Comparison of ENCODE assay signal across 31 cellular contexts in genomic region chr19:32607479-32607878, GRCh38.
"Had no signal": no experiment of that assay in that cellular context is flagged by ENCODE, and none has a peak within 500 bp of the region (broad histone marks: within the 10 kb centered on the region; RNA-seq: fewer than 3 reads in every experiment).

No MANE protein-coding gene starts in this region.

- H3K27ac ChIP-seq: lower lobe of right lung, neural progenitor cell, ovary, prostate gland, sigmoid colon, tibial nerve had no signal

- DNase-seq: head of caudate nucleus; hippocampal formation; kidney glomerular epithelial cell; left cardiac atrium; left ventricle myocardium superior; lower lobe of right lung; mammary epithelial cell; mesenchymal stem cell; naive B cell; natural killer cell; nephron progenitor cell; retina; right cardiac atrium; sigmoid colon; stimulated activated CD4-positive, alpha-beta T cell treated with anti-CD3 and anti-CD28 coated beads, Interleukin-1b, Interleukin-23, amount 100 ng/mL, for 48 hours; stimulated activated CD4-positive, alpha-beta T cell treated with anti-CD3 and anti-CD28 coated beads, Interleukin-2, amount 100 ng/mL, for 48 hours; stimulated activated CD4-positive, alpha-beta T cell treated with anti-CD3 and anti-CD28 coated beads, Interleukin-4, amount 100 ng/mL, for 4 hours; stimulated activated CD8-positive, alpha-beta memory T cell treated with anti-CD3 and anti-CD28 coated beads, Interleukin-4, amount 100 ng/mL, for 48 hours; stimulated activated naive CD4-positive, alpha-beta T cell treated with Interleukin-2 at 50 U/mL for 16 hours; stimulated activated naive CD8-positive, alpha-beta T cell treated with anti-CD3 and anti-CD28 coated beads, Interleukin-15, amount 100 ng/mL, for 72 hours; substantia nigra had no signal

- H3K9me3 Mint-ChIP-seq: naive B cell; natural killer cell; nephron progenitor cell; stimulated activated memory B cell treated with anti-CD40 and anti-IgM and Interleukin-4, amounts not matched to agents 10 μg/mL and 1 μg/mL and 100 μg/mL, for 72 hours; stimulated activated naive CD8-positive, alpha-beta T cell treated with anti-CD3 and anti-CD28 coated beads, Interleukin-15, amount 100 ng/mL, for 72 hours; type B pancreatic cell had no signal

- H3K27ac Mint-ChIP-seq: naive B cell; natural killer cell; nephron progenitor cell; neural progenitor cell; stimulated activated memory B cell treated with anti-CD40 and anti-IgM and Interleukin-4, amounts not matched to agents 10 μg/mL and 1 μg/mL and 100 μg/mL, for 72 hours; stimulated activated naive CD8-positive, alpha-beta T cell treated with anti-CD3 and anti-CD28 coated beads, Interleukin-15, amount 100 ng/mL, for 72 hours; type B pancreatic cell had no signal

- H3K4me2 ChIP-seq: neural progenitor cell, smooth muscle cell had no signal

- H3K4me3 Mint-ChIP-seq: naive B cell; natural killer cell; nephron progenitor cell; neural progenitor cell; stimulated activated memory B cell treated with anti-CD40 and anti-IgM and Interleukin-4, amounts not matched to agents 10 μg/mL and 1 μg/mL and 100 μg/mL, for 72 hours; stimulated activated naive CD8-positive, alpha-beta T cell treated with anti-CD3 and anti-CD28 coated beads, Interleukin-15, amount 100 ng/mL, for 72 hours; type B pancreatic cell had no signal

- ATAC-seq: left cardiac atrium; left lobe of liver; left ventricle myocardium superior; natural killer cell; stimulated activated memory B cell treated with anti-CD40 and anti-IgM and Interleukin-4, amounts not matched to agents 10 μg/mL and 1 μg/mL and 100 μg/mL, for 72 hours; stimulated activated naive CD8-positive, alpha-beta T cell treated with anti-CD3 and anti-CD28 coated beads, Interleukin-15, amount 100 ng/mL, for 72 hours had no signal

- H3K27me3 Mint-ChIP-seq: naive B cell; stimulated activated memory B cell treated with anti-CD40 and anti-IgM and Interleukin-4, amounts not matched to agents 10 μg/mL and 1 μg/mL and 100 μg/mL, for 72 hours; stimulated activated naive CD8-positive, alpha-beta T cell treated with anti-CD3 and anti-CD28 coated beads, Interleukin-15, amount 100 ng/mL, for 72 hours; type B pancreatic cell had no signal

- H3K36me3 ChIP-seq: neural progenitor cell, ovary had no signal

- H3K4me3 ChIP-seq: lower lobe of right lung, neural progenitor cell, ovary, prostate gland, sigmoid colon, smooth muscle cell, tibial nerve had no signal

- H2AFZ ChIP-seq: neural progenitor cell had no signal

- H3K36me3 Mint-ChIP-seq: natural killer cell had no signal

- H3K9me3 ChIP-seq: lower lobe of right lung, ovary, prostate gland, sigmoid colon had no signal

- H3K9ac ChIP-seq: neural progenitor cell had no signal

- H3K4me1 Mint-ChIP-seq: naive B cell; nephron progenitor cell; neural progenitor cell; stimulated activated memory B cell treated with anti-CD40 and anti-IgM and Interleukin-4, amounts not matched to agents 10 μg/mL and 1 μg/mL and 100 μg/mL, for 72 hours; stimulated activated naive CD8-positive, alpha-beta T cell treated with anti-CD3 and anti-CD28 coated beads, Interleukin-15, amount 100 ng/mL, for 72 hours had no signal

- H3K4me1 ChIP-seq: lower lobe of right lung, neural progenitor cell, prostate gland, sigmoid colon, tibial nerve had no signal

- H3K27me3 ChIP-seq: neural progenitor cell, ovary, sigmoid colon, tibial nerve had no signal

- FAIRE-seq: keratinocyte, urothelium cell line had no signal
